9 cellular contexts compared by ENCODE assay signal in the genomic region with DNA sequence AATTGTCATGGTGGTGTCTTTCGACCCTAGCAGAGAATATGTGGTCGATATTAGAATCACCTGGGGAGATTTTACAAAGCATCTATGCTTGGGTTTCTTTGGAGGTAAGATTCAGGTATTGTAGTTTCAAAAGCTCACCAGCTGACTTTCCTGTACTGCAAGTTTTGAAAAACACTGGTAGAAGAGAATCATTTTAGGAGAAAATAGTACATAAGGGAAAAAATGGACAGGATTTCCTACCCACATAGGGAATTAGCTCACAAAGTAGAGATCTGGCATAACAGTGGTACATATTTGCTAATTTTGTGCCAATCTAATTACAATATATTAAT. TPM values are rescaled to one million over a fixed set of nuclear protein-coding genes. Genes with fewer than 3 reads are reported as not detected.
A peak's percentile ranks its signal among the peaks of the same experiment; 100 is the strongest.
DNase-seq lines count a peak whose midpoint lies in the region; ATAC-seq and TF ChIP-seq lines count a peak whose summit lies in the region.
"Had no signal": no experiment of that assay in that cellular context is flagged by ENCODE, and none has a peak within 500 bp of the region (broad histone marks: within the 10 kb centered on the region; RNA-seq: fewer than 3 reads in every experiment).

No MANE protein-coding gene starts in this region.

- H3K4me1 Mint-ChIP-seq in activated naive CD4-positive, alpha-beta T cell treated with anti-CD3 and anti-CD28 coated beads, Interleukin-2, amount 50 U/mL, for 24 hours = peaks cover 29% of the 10 kb centered on the region

- H3K36me3 ChIP-seq in WERI-Rb-1 (peaks cover 4% of the 10 kb centered on the region; the same call in 1 of the 2 replicates), thymus (ENCODE audit: control insufficient read depth, insufficient read depth) (no peaks in the 10 kb centered on the region)

- H3K27ac Mint-ChIP-seq in activated naive CD4-positive, alpha-beta T cell treated with anti-CD3 and anti-CD28 coated beads, Interleukin-2, amount 50 U/mL, for 24 hours = peak overlapping the region; percentile 100

- no peak for DNase-seq in activated naive CD4-positive, alpha-beta T cell (lab: John Stamatoyannopoulos, UW)
- DNase-seq in WERI-Rb-1 = no peak
- DNase-seq in foreskin fibroblast = no peak
- no peak for DNase-seq in NCI-H526 treated with DMSO at 0.1 percent for 48 hours (lab: John Stamatoyannopoulos, UW)
- DNase-seq in stimulated activated CD4-positive, alpha-beta T cell treated with anti-CD3 and anti-CD28 coated beads, Interleukin-15, amount 100 ng/mL, for 24 hours = no peak

- H3K4me3 Mint-ChIP-seq in activated naive CD4-positive, alpha-beta T cell treated with anti-CD3 and anti-CD28 coated beads, Interleukin-2, amount 50 U/mL, for 24 hours = peak overlapping the region; percentile 94

- H3K9me3 ChIP-seq in WERI-Rb-1 (ENCODE audit: severe bottlenecking) (no peaks in the 10 kb centered on the region), thymus (ENCODE audit: control insufficient read depth) (no peaks in the 10 kb centered on the region)

- H3K27me3 ChIP-seq in WERI-Rb-1 (ENCODE audit: insufficient read depth, low read depth, severe bottlenecking) = no peaks in the 10 kb centered on the region
- H3K27me3 ChIP-seq in thymus (ENCODE audit: control insufficient read depth, insufficient read depth) = no peaks in the 10 kb centered on the region

- H3K27me3 Mint-ChIP-seq in activated naive CD4-positive, alpha-beta T cell treated with anti-CD3 and anti-CD28 coated beads, Interleukin-2, amount 50 U/mL, for 24 hours = peaks cover 3% of the 10 kb centered on the region

- WGBS in thymus = 10% methylated on average over 2 of the region's 2 CpGs

- TF ChIP-seq CTCF in WERI-Rb-1 (IDR thresholded peaks at IDR 0.05; ENCODE audit: low read depth, low read length) (no peak), foreskin fibroblast (IDR thresholded peaks at IDR 0.05; ENCODE audit: low read depth, low read length) (no peak)

- H3K27ac ChIP-seq in WERI-Rb-1 (no peak overlapping the region), thymus (ENCODE audit: low read depth) (no peak overlapping the region)
- H3K27ac ChIP-seq: VCaP had no signal

- H3K4me1 ChIP-seq in thymus (ENCODE audit: control insufficient read depth, insufficient read depth, low read length) = peaks cover 5% of the 10 kb centered on the region

- no peaks in the 10 kb centered on the region for H3K9me3 Mint-ChIP-seq in activated naive CD4-positive, alpha-beta T cell treated with anti-CD3 and anti-CD28 coated beads, Interleukin-2, amount 50 U/mL, for 24 hours

- ATAC-seq in HG03520 (IDR thresholded peaks at IDR 0.05; ENCODE audit: unreplicated experiment) = no peak

- H3K4me3 ChIP-seq in WERI-Rb-1 (ENCODE audit: low read depth, low read length) (peak overlapping the region; percentile 97), foreskin fibroblast (ENCODE audit: low read depth in 1 of 2, low read length in 2 of 2) (peak overlapping the region; percentile 78 to 86), thymus (ENCODE audit: low read length) (peak overlapping the region; percentile 56)

- H3K36me3 Mint-ChIP-seq in activated naive CD4-positive, alpha-beta T cell treated with anti-CD3 and anti-CD28 coated beads, Interleukin-2, amount 50 U/mL, for 24 hours = peaks cover 2% of the 10 kb centered on the region

RNA-seq across cellular contexts. Expression of gene ABT1, which starts 27.4 kb away (rescaled TPM):
- 25.0 TPM for polyA plus RNA-seq in thymus

RNA-seq across cellular contexts. Expression of gene HMGN4, which starts 31.2 kb away (rescaled TPM):
- 62.1 TPM for polyA plus RNA-seq in thymus
